Comparison of ENCODE assay signal across 9 cellular contexts in genomic region chr9:136725612-136726011, GRCh38. TPM values are rescaled to one million over a fixed set of nuclear protein-coding genes. Genes with fewer than 3 reads are reported as not detected.
DNase-seq lines count a peak whose midpoint lies in the region; ATAC-seq lines count a peak whose summit lies in the region.
"Had no signal": no experiment of that assay in that cellular context is flagged by ENCODE, and none has a peak within 500 bp of the region (broad histone marks: within the 10 kb centered on the region; RNA-seq: fewer than 3 reads in every experiment).

No MANE protein-coding gene starts in this region.

- peaks cover 15% of the 10 kb centered on the region for H3K4me1 Mint-ChIP-seq in T-helper 1 cell treated with Interleukin-12 subunit alpha and Interleukin-12 subunit beta and Interleukin-4 antibody, amounts not matched to agents 30 μg/mL and 1 μg/mL, for 36 hours (ENCODE audit: low read depth)

- no peak for ATAC-seq in GM19395 (IDR thresholded peaks at IDR 0.05; ENCODE audit: unreplicated experiment)
- no peak for ATAC-seq in HG03159 (IDR thresholded peaks at IDR 0.05; ENCODE audit: unreplicated experiment)

- no peaks in the 10 kb centered on the region for H3K9me3 Mint-ChIP-seq in T-helper 1 cell treated with Interleukin-12 subunit alpha and Interleukin-12 subunit beta and Interleukin-4 antibody, amounts not matched to agents 30 μg/mL and 1 μg/mL, for 36 hours

- H3K27ac Mint-ChIP-seq in T-helper 1 cell treated with Interleukin-12 subunit alpha and Interleukin-12 subunit beta and Interleukin-4 antibody, amounts not matched to agents 30 μg/mL and 1 μg/mL, for 36 hours = no peak overlapping the region

- DNase-seq in T-helper 1 cell = no peak
- DNase-seq in SK-MEL-5 (ENCODE audit: low read depth, low spot score) = peak; percentile 71
- DNase-seq in fibroblast of gingiva (ENCODE audit: low read depth) = peak; percentile 47
- DNase-seq in skeletal muscle cell (ENCODE audit: low read depth) = no peak
- DNase-seq in NCI-H1694 treated with DMSO at 0.1 percent for 48 hours (lab: John Stamatoyannopoulos, UW) = no peak

- in situ Hi-C loops in SK-MEL-5 (cut with HindIII; ENCODE audit: low pct_unique_long_range_greater_than_20kb, low sequenced_read_pairs) = no loop called here

- H3K4me3 ChIP-seq in skeletal muscle cell (ENCODE audit: low read depth, low read length) = peak overlapping the region; percentile 99

- H3K27me3 Mint-ChIP-seq in T-helper 1 cell treated with Interleukin-12 subunit alpha and Interleukin-12 subunit beta and Interleukin-4 antibody, amounts not matched to agents 30 μg/mL and 1 μg/mL, for 36 hours (ENCODE audit: low read depth) = no peaks in the 10 kb centered on the region

- H3K36me3 Mint-ChIP-seq in T-helper 1 cell treated with Interleukin-12 subunit alpha and Interleukin-12 subunit beta and Interleukin-4 antibody, amounts not matched to agents 30 μg/mL and 1 μg/mL, for 36 hours (ENCODE audit: low read depth) = peaks cover 28% of the 10 kb centered on the region

- peak overlapping the region; percentile 97 for H3K4me3 Mint-ChIP-seq in T-helper 1 cell treated with Interleukin-12 subunit alpha and Interleukin-12 subunit beta and Interleukin-4 antibody, amounts not matched to agents 30 μg/mL and 1 μg/mL, for 36 hours

RNA-seq across cellular contexts. Expression of gene DIPK1B, which starts 13.2 kb away (rescaled TPM):
- total RNA-seq in SK-MEL-5 (2014; rRNA removed; shearing (Covaris generic)) = 42.0 and 45.6 TPM in 2 replicates
- 43.9 and 50.5 TPM in 2 replicates for polyA plus RNA-seq in SK-MEL-5 (2015; cell fraction: cytosol; rRNA removed)
- 65.7 and 66.9 TPM in 2 replicates for polyA plus RNA-seq in SK-MEL-5 (2015; cell fraction: nucleus; rRNA removed)

RNA-seq across cellular contexts. Expression of gene LCN10, which starts 17.1 kb away (rescaled TPM):
- not detected in 2 replicates for total RNA-seq in SK-MEL-5 (2014; rRNA removed; shearing (Covaris generic))
- polyA plus RNA-seq in SK-MEL-5 (2015; cell fraction: cytosol; rRNA removed) = not detected in 2 replicates
- polyA plus RNA-seq in SK-MEL-5 (2015; cell fraction: nucleus; rRNA removed) = 0.39 TPM in 1 of 2 replicates, not detected in the other
- total RNA-seq: temporal lobe had no signal

RNA-seq across cellular contexts. Expression of gene LCN6, which starts 22.7 kb away (rescaled TPM):
- not detected in 2 replicates for total RNA-seq in SK-MEL-5 (2014; rRNA removed; shearing (Covaris generic))
- not detected in 2 replicates for polyA plus RNA-seq in SK-MEL-5 (2015; cell fraction: cytosol; rRNA removed)
- polyA plus RNA-seq in SK-MEL-5 (2015; cell fraction: nucleus; rRNA removed) = not detected in 2 replicates
- total RNA-seq: temporal lobe had no signal

RNA-seq across cellular contexts. Expression of gene LCN8, which starts 32.4 kb away (rescaled TPM):
- not detected in 2 replicates for total RNA-seq in SK-MEL-5 (2014; rRNA removed; shearing (Covaris generic))
- polyA plus RNA-seq in SK-MEL-5 (2015; cell fraction: cytosol; rRNA removed) = not detected in 2 replicates
- polyA plus RNA-seq in SK-MEL-5 (2015; cell fraction: nucleus; rRNA removed) = not detected in 2 replicates
- total RNA-seq: temporal lobe had no signal

RNA-seq across cellular contexts. Expression of gene AGPAT2, which starts 38.4 kb away (rescaled TPM):
- 52.3 and 54.1 TPM in 2 replicates for total RNA-seq in SK-MEL-5 (2014; rRNA removed; shearing (Covaris generic))
- polyA plus RNA-seq in SK-MEL-5 (2015; cell fraction: cytosol; rRNA removed) = 92.0 and 97.9 TPM in 2 replicates
- polyA plus RNA-seq in SK-MEL-5 (2015; cell fraction: nucleus; rRNA removed) = 50.6 and 71.9 TPM in 2 replicates

Comparison
In these comparisons a context has a peak if more than half of its experiments do, and no peak if none do; other contexts are left out.
1. DNase-seq: peak in SK-MEL-5 (single experiment) and fibroblast of gingiva (single experiment); none in T-helper 1 cell (0 of 5), skeletal muscle cell (single experiment) and NCI-H1694 treated with DMSO at 0.1 percent for 48 hours (single experiment).